9 cellular contexts compared by ENCODE assay signal in genomic region chr13:98549728-98550317, GRCh38. TPM values are rescaled to one million over a fixed set of nuclear protein-coding genes. Genes with fewer than 3 reads are reported as not detected.
DNase-seq lines count a peak whose midpoint lies in the region; ATAC-seq and TF ChIP-seq lines count a peak whose summit lies in the region.
"Had no signal": no experiment of that assay in that cellular context is flagged by ENCODE, and none has a peak within 500 bp of the region (broad histone marks: within the 10 kb centered on the region; RNA-seq: fewer than 3 reads in every experiment).

No MANE protein-coding gene starts in this region.

- peak overlapping the region; percentile 18 for H3K4me3 Mint-ChIP-seq in activated T-cell treated with anti-CD3 and anti-CD28 coated beads, Interleukin-2, amount 50 U/mL, for 24 hours
- no peak overlapping the region for H3K4me3 Mint-ChIP-seq in activated T-helper 2 cell treated with anti-CD3 and anti-CD28 coated beads, Interferon-gamma antibody, Interleukin-2, Interleukin-4, amounts not matched to agents 10 μg/mL and 5 μg/mL and 100 μg/mL, durations not matched to agents 14 hours and 24 hours and 36 hours (ENCODE audit: low read depth)
- no peak overlapping the region for H3K4me3 Mint-ChIP-seq in stimulated activated memory B cell treated with anti-CD40 and anti-IgM and Interleukin-4, amounts not matched to agents 10 μg/mL and 1 μg/mL and 100 μg/mL, for 72 hours

- no peak overlapping the region for H2AFZ ChIP-seq in PC-3 (ENCODE audit: low read length)

- H3K27me3 Mint-ChIP-seq in activated T-cell treated with anti-CD3 and anti-CD28 coated beads, Interleukin-2, amount 50 U/mL, for 24 hours: no peaks in the 10 kb centered on the region
- H3K27me3 Mint-ChIP-seq in activated T-helper 2 cell treated with anti-CD3 and anti-CD28 coated beads, Interferon-gamma antibody, Interleukin-2, Interleukin-4, amounts not matched to agents 10 μg/mL and 5 μg/mL and 100 μg/mL, durations not matched to agents 14 hours and 24 hours and 36 hours (ENCODE audit: low read depth): no peaks in the 10 kb centered on the region
- H3K27me3 Mint-ChIP-seq in stimulated activated memory B cell treated with anti-CD40 and anti-IgM and Interleukin-4, amounts not matched to agents 10 μg/mL and 1 μg/mL and 100 μg/mL, for 72 hours: no peaks in the 10 kb centered on the region

- BruUV-seq in PC-3 (replicated peaks; lab: Mats Ljungman, UMichigan): no TSS peak

- POLR2A ChIA-PET in PC-3 (lab: Charles Lee; ENCODE audit: unreplicated experiment): no interaction called here

- peaks cover 9% of the 10 kb centered on the region; the same call in 1 of the 2 replicates for H4K20me1 ChIP-seq in PC-3 (ENCODE audit: low read length)

- H3K79me2 ChIP-seq in PC-3 (ENCODE audit: low read length): peaks cover 91% of the 10 kb centered on the region

- no peaks in the 10 kb centered on the region for H3K9me3 Mint-ChIP-seq in activated T-cell treated with anti-CD3 and anti-CD28 coated beads, Interleukin-2, amount 50 U/mL, for 24 hours
- no peaks in the 10 kb centered on the region for H3K9me3 Mint-ChIP-seq in activated T-helper 2 cell treated with anti-CD3 and anti-CD28 coated beads, Interferon-gamma antibody, Interleukin-2, Interleukin-4, amounts not matched to agents 10 μg/mL and 5 μg/mL and 100 μg/mL, durations not matched to agents 14 hours and 24 hours and 36 hours
- H3K9me3 Mint-ChIP-seq in stimulated activated memory B cell treated with anti-CD40 and anti-IgM and Interleukin-4, amounts not matched to agents 10 μg/mL and 1 μg/mL and 100 μg/mL, for 72 hours: no peaks in the 10 kb centered on the region

- no peak overlapping the region for H3K4me3 ChIP-seq in PC-3 (ENCODE audit: low read length)
- H3K4me3 ChIP-seq: HAP-1 had no signal

- peak; percentile 65 for ATAC-seq in HG02973 (IDR thresholded peaks at IDR 0.05; ENCODE audit: unreplicated experiment)
- ATAC-seq in stimulated activated memory B cell treated with anti-CD40 and anti-IgM and Interleukin-4, amounts not matched to agents 10 μg/mL and 1 μg/mL and 100 μg/mL, for 72 hours: peak; percentile 83
- no peak for ATAC-seq in PC-3

- DNase-seq in activated T-cell treated with anti-CD3 and anti-CD28 coated beads, Interleukin-2, amount 50 U/mL, for 24 hours: no peak
- DNase-seq in activated T-cell treated with anti-CD3 and anti-CD28 coated beads for 4 hours (no peak), NCI-H446 (lab: John Stamatoyannopoulos, UW) (no peak), PC-3 (no peak), dedifferentiated amniotic fluid mesenchymal stem cell (ENCODE audit: extremely low spot score) (no peak)
- no peak for DNase-seq in activated T-helper 2 cell treated with anti-CD3 and anti-CD28 coated beads, Interferon-gamma antibody, Interleukin-2, Interleukin-4, amounts not matched to agents 10 μg/mL and 5 μg/mL and 100 μg/mL, durations not matched to agents 14 hours and 24 hours and 36 hours (ENCODE audit: low spot score)

- intact Hi-C loops in activated T-helper 2 cell treated with anti-CD3 and anti-CD28 coated beads, Interferon-gamma antibody, Interleukin-2, Interleukin-4, amounts not matched to agents 10 μg/mL and 5 μg/mL and 100 μg/mL, durations not matched to agents 14 hours and 24 hours and 36 hours (cut with micrococcal nuclease): loop anchor here (1.0 to 2.0 kb wide), 2 partner anchors 24 to 35 kb away; no protein-coding TSS in a partner anchor
- intact Hi-C loops in PC-3 (cut with micrococcal nuclease): no loop called here

- peaks cover 16% of the 10 kb centered on the region for H3K36me3 ChIP-seq in PC-3 (ENCODE audit: low read depth, low read length)

- no peak overlapping the region for H3K27ac ChIP-seq in PC-3 (ENCODE audit: low read length)

- H3K4me2 ChIP-seq in PC-3 (ENCODE audit: low read length): no peak overlapping the region

- H3K36me3 Mint-ChIP-seq in activated T-cell treated with anti-CD3 and anti-CD28 coated beads, Interleukin-2, amount 50 U/mL, for 24 hours (ENCODE audit: low read depth): peaks cover 73% of the 10 kb centered on the region
- peaks cover 46% of the 10 kb centered on the region for H3K36me3 Mint-ChIP-seq in activated T-helper 2 cell treated with anti-CD3 and anti-CD28 coated beads, Interferon-gamma antibody, Interleukin-2, Interleukin-4, amounts not matched to agents 10 μg/mL and 5 μg/mL and 100 μg/mL, durations not matched to agents 14 hours and 24 hours and 36 hours (ENCODE audit: low read depth)
- peaks cover 37% of the 10 kb centered on the region for H3K36me3 Mint-ChIP-seq in stimulated activated memory B cell treated with anti-CD40 and anti-IgM and Interleukin-4, amounts not matched to agents 10 μg/mL and 1 μg/mL and 100 μg/mL, for 72 hours

- no peaks in the 10 kb centered on the region for H3F3A ChIP-seq in PC-3 (ENCODE audit: low read length, unreplicated experiment)

- H3K4me1 ChIP-seq in PC-3 (ENCODE audit: insufficient read depth, low read length): 0 out of 2 replicates have a peak, but pooled peaks cover 6% of the 10 kb centered on the region

- CTCF ChIA-PET in PC-3 (lab: Charles Lee): no interaction called here

- H3K27me3 ChIP-seq in PC-3 (ENCODE audit: low read length): no peaks in the 10 kb centered on the region

- no peak for TF ChIP-seq CTCF in PC-3 (conservative IDR thresholded peaks at IDR 0.05; ENCODE audit: low read depth, low read length)

- H3K27ac Mint-ChIP-seq in activated T-cell treated with anti-CD3 and anti-CD28 coated beads, Interleukin-2, amount 50 U/mL, for 24 hours: peak overlapping the region; percentile 90
- peak overlapping the region; percentile 66 for H3K27ac Mint-ChIP-seq in activated T-helper 2 cell treated with anti-CD3 and anti-CD28 coated beads, Interferon-gamma antibody, Interleukin-2, Interleukin-4, amounts not matched to agents 10 μg/mL and 5 μg/mL and 100 μg/mL, durations not matched to agents 14 hours and 24 hours and 36 hours
- peak overlapping the region; percentile 80 for H3K27ac Mint-ChIP-seq in stimulated activated memory B cell treated with anti-CD40 and anti-IgM and Interleukin-4, amounts not matched to agents 10 μg/mL and 1 μg/mL and 100 μg/mL, for 72 hours

- no peaks in the 10 kb centered on the region for H3K9me2 ChIP-seq in PC-3 (replicated peaks; ENCODE audit: low read length)

- no peak overlapping the region for H3K9ac ChIP-seq in PC-3 (ENCODE audit: low read length)

- H3K9me3 ChIP-seq in PC-3 (ENCODE audit: low read length): no peaks in the 10 kb centered on the region
- H3K9me3 ChIP-seq: HAP-1 had no signal

- H3K4me1 Mint-ChIP-seq in activated T-cell treated with anti-CD3 and anti-CD28 coated beads, Interleukin-2, amount 50 U/mL, for 24 hours (ENCODE audit: low read depth): peaks cover 87% of the 10 kb centered on the region
- H3K4me1 Mint-ChIP-seq in activated T-helper 2 cell treated with anti-CD3 and anti-CD28 coated beads, Interferon-gamma antibody, Interleukin-2, Interleukin-4, amounts not matched to agents 10 μg/mL and 5 μg/mL and 100 μg/mL, durations not matched to agents 14 hours and 24 hours and 36 hours (ENCODE audit: low read depth): peaks cover 49% of the 10 kb centered on the region
- H3K4me1 Mint-ChIP-seq in stimulated activated memory B cell treated with anti-CD40 and anti-IgM and Interleukin-4, amounts not matched to agents 10 μg/mL and 1 μg/mL and 100 μg/mL, for 72 hours: peaks cover 96% of the 10 kb centered on the region

RNA-seq across cellular contexts. Expression of gene STK24, which starts 27.1 kb away (rescaled TPM):
- total RNA-seq in activated T-helper 2 cell treated with anti-CD3 and anti-CD28 coated beads, Interferon-gamma antibody, Interleukin-2, Interleukin-4, amounts not matched to agents 10 μg/mL and 5 μg/mL and 100 μg/mL, durations not matched to agents 14 hours and 24 hours and 36 hours: 119 and 127 TPM in 2 replicates
- 52.4 and 57.0 TPM in 2 replicates for total RNA-seq in PC-3 (2014; rRNA removed)
